ENCODE assay signal across 10 cellular contexts in genomic region chr1:209756608-209757445, GRCh38. TPM values are rescaled to one million over a fixed set of nuclear protein-coding genes. Genes with fewer than 3 reads are reported as not detected.
DNase-seq lines count a peak whose midpoint lies in the region; ATAC-seq, FAIRE-seq and TF ChIP-seq lines count a peak whose summit lies in the region.
"Had no signal": no experiment of that assay in that cellular context is flagged by ENCODE, and none has a peak within 500 bp of the region (broad histone marks: within the 10 kb centered on the region; RNA-seq: fewer than 3 reads in every experiment).

No MANE protein-coding gene starts in this region.

- H3K27ac Mint-ChIP-seq in WTC11: no peak overlapping the region
- H3K27ac Mint-ChIP-seq in type B pancreatic cell: no peak overlapping the region
- no peak overlapping the region for H3K27ac Mint-ChIP-seq in endothelial cell (ENCODE audit: unreplicated experiment)

- DNase-seq in GM19239 (ENCODE audit: insufficient read length, low spot score) (peak; percentile 30), WTC11 (ENCODE audit: low spot score) (no peak), left cardiac atrium (peak; percentile 23), type B pancreatic cell (ENCODE audit: extremely low spot score, unreplicated experiment) (no peak), endothelial cell (ENCODE audit: low spot score) (no peak)
- DNase-seq in activated CD4-positive, CD25-positive, alpha-beta regulatory T cell (lab: John Stamatoyannopoulos, UW): no peak

- POLR2A ChIA-PET in WTC11 (lab: Charles Lee): interaction anchor here (1.0 kb wide), 1 partner anchor 121 kb away, joined by 6 read pairs; no protein-coding TSS in a partner anchor

- intact Hi-C loops in left cardiac atrium (cut with DNase I): no loop called here

- H3K36me3 Mint-ChIP-seq in WTC11 (no peaks in the 10 kb centered on the region), type B pancreatic cell (no peaks in the 10 kb centered on the region), endothelial cell (ENCODE audit: low read depth, unreplicated experiment) (no peaks in the 10 kb centered on the region)

- peak; percentile 64 for FAIRE-seq in GM19239 (lab: Jason Lieb, UNC)

- ATAC-seq in HG03066 (IDR thresholded peaks at IDR 0.05; ENCODE audit: low read depth, unreplicated experiment) (peak; percentile 24), WTC11 (0 out of 2 replicates have a peak, but pooled peaks have one; percentile 24), left cardiac atrium (peak in 1 of 2 donors; percentile 42), HG03520 (IDR thresholded peaks at IDR 0.05; ENCODE audit: unreplicated experiment) (no peak)

- H3K9me3 Mint-ChIP-seq in WTC11 (no peaks in the 10 kb centered on the region), type B pancreatic cell (no peaks in the 10 kb centered on the region), endothelial cell (ENCODE audit: unreplicated experiment) (no peaks in the 10 kb centered on the region)

- TF ChIP-seq CTCF in WTC11 (IDR thresholded peaks at IDR 0.05) (no peak), type B pancreatic cell (conservative IDR thresholded peaks at IDR 0.05) (no peak), endothelial cell (IDR thresholded peaks at IDR 0.05; ENCODE audit: unreplicated experiment) (no peak)

- H3K4me1 Mint-ChIP-seq in WTC11 (no peaks in the 10 kb centered on the region), type B pancreatic cell (ENCODE audit: unreplicated experiment) (no peaks in the 10 kb centered on the region), endothelial cell (ENCODE audit: unreplicated experiment) (peaks cover 17% of the 10 kb centered on the region)

- H3K27me3 Mint-ChIP-seq in WTC11 (ENCODE audit: low read depth) (peaks cover 7% of the 10 kb centered on the region; the same call in 1 of the 2 replicates), type B pancreatic cell (peaks cover 15% of the 10 kb centered on the region), endothelial cell (ENCODE audit: unreplicated experiment) (peaks cover 11% of the 10 kb centered on the region)

- H3K4me3 Mint-ChIP-seq in WTC11: no peak overlapping the region
- H3K4me3 Mint-ChIP-seq in type B pancreatic cell: no peak overlapping the region
- no peak overlapping the region for H3K4me3 Mint-ChIP-seq in endothelial cell (ENCODE audit: unreplicated experiment)

- CTCF ChIA-PET in WTC11 (lab: Charles Lee): interaction anchor here (0.6 to 1.6 kb wide), 3 partner anchors 8 to 11 kb away, joined by 3 to 4 read pairs (median 3); no protein-coding TSS in a partner anchor

TF ChIP-seq in WTC11, 78 proteins besides CTCF, POLR2A, EP300 and RAD21:
- TF ChIP-seq TEAD1 (CRISPR knock-in tag; IDR thresholded peaks at IDR 0.05): no peak
- TF ChIP-seq PREB (CRISPR knock-in tag; IDR thresholded peaks at IDR 0.05; ENCODE audit: borderline replicate concordance): no peak
- no peak for TF ChIP-seq FOXP1 (CRISPR knock-in tag; IDR thresholded peaks at IDR 0.05; ENCODE audit: borderline replicate concordance)
- TF ChIP-seq IRF1 (CRISPR knock-in tag; IDR thresholded peaks at IDR 0.05): no peak
- TF ChIP-seq USF2 (CRISPR knock-in tag; IDR thresholded peaks at IDR 0.05): no peak
- no peak for TF ChIP-seq JAZF1 (CRISPR knock-in tag; IDR thresholded peaks at IDR 0.05)

RNA-seq across cellular contexts. Expression of gene TRAF3IP3, which starts 1.0 kb away (rescaled TPM):
- 0.55 to 0.74 TPM (median 0.71 TPM) in 3 replicates for total RNA-seq in WTC11 (2021)
- 1 to 10 TPM; 1.3 to 2.7 TPM for total RNA-seq in left cardiac atrium
- total RNA-seq in type B pancreatic cell (ENCODE audit: low replicate concordance): 1.7 TPM in 1 of 2 replicates, not detected in the other
- not detected for total RNA-seq in endothelial cell (ENCODE audit: unreplicated experiment)
- total RNA-seq: epithelial cell of proximal tubule, NCI-H460 had no signal

RNA-seq across cellular contexts. Expression of gene C1orf74, which starts 27.5 kb away (rescaled TPM):
- 4.1 to 4.6 TPM (median 4.4 TPM) in 3 replicates for total RNA-seq in WTC11 (2021)
- total RNA-seq in left cardiac atrium: 1 to 10 TPM; 1.8 to 1.9 TPM
- total RNA-seq in type B pancreatic cell (ENCODE audit: low replicate concordance): 3.6 TPM in 2 replicates
- 2.8 TPM for total RNA-seq in endothelial cell (ENCODE audit: unreplicated experiment)

RNA-seq across cellular contexts. Expression of gene IRF6, which starts 49.1 kb away (rescaled TPM):
- 16.6 to 17.9 TPM (median 17.2 TPM) in 3 replicates for total RNA-seq in WTC11 (2021)
- total RNA-seq in left cardiac atrium: 10 to 100 TPM; 20.7 to 21.8 TPM
- 28.2 and 67.4 TPM in 2 replicates for total RNA-seq in type B pancreatic cell (ENCODE audit: low replicate concordance)
- total RNA-seq in endothelial cell (ENCODE audit: unreplicated experiment): 21.3 TPM

RNA-seq across cellular contexts. Expression of gene HSD11B1, which starts 52.2 kb away (rescaled TPM):
- total RNA-seq in WTC11 (2021) (0.41 TPM in 1 of 3 replicates, not detected in the others), left cardiac atrium (1 to 10 TPM; 5.6 to 6.8 TPM), type B pancreatic cell (ENCODE audit: low replicate concordance) (not detected in 2 replicates), endothelial cell (ENCODE audit: unreplicated experiment) (not detected)
- total RNA-seq: NCI-H460 had no signal

Comparison
In these comparisons a context has a peak if more than half of its experiments do, and no peak if none do; other contexts are left out.
1. DNase-seq: peak in GM19239 (single experiment) and left cardiac atrium (single experiment); none in WTC11 (single experiment), type B pancreatic cell (single experiment), endothelial cell (single experiment) and activated CD4-positive, CD25-positive, alpha-beta regulatory T cell (0 of 4).